In genomic region chr13:65336916-65337315, GRCh38 we compare ENCODE assay signal across 17 cellular contexts.
DNase-seq lines count a peak whose midpoint lies in the region; ATAC-seq and TF ChIP-seq lines count a peak whose summit lies in the region.
"Had no signal": no experiment of that assay in that cellular context is flagged by ENCODE, and none has a peak within 500 bp of the region (broad histone marks: within the 10 kb centered on the region; RNA-seq: fewer than 3 reads in every experiment).

No MANE protein-coding gene starts in this region.

- H3K9me3 Mint-ChIP-seq in activated CD8-positive, alpha-beta T cell treated with anti-CD3 and anti-CD28 coated beads for 36 hours = peaks cover 2% of the 10 kb centered on the region

- WGBS in adrenal gland, 4 donors = 82 to 100% (median 92%) methylated on average over 1 of the region's 1 CpG

- ATAC-seq in activated CD8-positive, alpha-beta T cell treated with anti-CD3 and anti-CD28 coated beads for 36 hours = no peak
- no peak for ATAC-seq in HG02852 (IDR thresholded peaks at IDR 0.05; ENCODE audit: unreplicated experiment)
- ATAC-seq: activated CD8-positive, alpha-beta memory T cell treated with anti-CD3 and anti-CD28 coated beads, Interleukin-2, amount 10 ng/mL, durations not matched to agents 7 days and 5 days had no signal

- DNase-seq in AG09319 (ENCODE audit: extremely low read depth, low read depth) = peak; percentile 0
- peak; percentile 3 for DNase-seq in M059J (ENCODE audit: low read depth)
- peak; percentile 92 for DNase-seq in astrocyte of the cerebellum (ENCODE audit: low read depth)
- peak; percentile 15 for DNase-seq in iPS-NIHi11 (ENCODE audit: low spot score)
- no peak for DNase-seq in activated CD8-positive, alpha-beta T cell treated with anti-CD3 and anti-CD28 coated beads for 36 hours
- no peak for DNase-seq in NCI-H2029 treated with DMSO at 0.1 percent for 48 hours (lab: John Stamatoyannopoulos, UW)
- DNase-seq in adrenal gland = no peak
- DNase-seq: activated CD8-positive, alpha-beta memory T cell treated with anti-CD3 and anti-CD28 coated beads, Interleukin-2, amount 10 ng/mL, durations not matched to agents 7 days and 5 days; activated gamma-delta T cell treated with Interleukin-2 at 50 U/mL for 16 hours; effector CD4-positive, alpha-beta T cell; KG1; naive B cell; NCI-H1694 treated with DMSO at 0.1 percent for 48 hours; substantia nigra; T-helper 2 cell had no signal

- no peaks in the 10 kb centered on the region for H3K4me1 Mint-ChIP-seq in activated CD8-positive, alpha-beta T cell treated with anti-CD3 and anti-CD28 coated beads for 36 hours (ENCODE audit: low read depth)
- H3K4me1 Mint-ChIP-seq: activated CD8-positive, alpha-beta memory T cell treated with anti-CD3 and anti-CD28 coated beads, Interleukin-2, amount 10 ng/mL, durations not matched to agents 7 days and 5 days had no signal

- no peak overlapping the region for H3K27ac ChIP-seq in adrenal gland
- H3K27ac ChIP-seq: BLaER1 had no signal

- no peaks in the 10 kb centered on the region for H3K27me3 ChIP-seq in adrenal gland
- H3K27me3 ChIP-seq: BLaER1 had no signal

- TF ChIP-seq POLR2A in adrenal gland (IDR thresholded peaks at IDR 0.05) = no peak

- no peak overlapping the region for H3K27ac Mint-ChIP-seq in activated CD8-positive, alpha-beta T cell treated with anti-CD3 and anti-CD28 coated beads for 36 hours
- H3K27ac Mint-ChIP-seq: activated CD8-positive, alpha-beta memory T cell treated with anti-CD3 and anti-CD28 coated beads, Interleukin-2, amount 10 ng/mL, durations not matched to agents 7 days and 5 days; naive B cell had no signal

- H3K27me3 Mint-ChIP-seq in activated CD8-positive, alpha-beta T cell treated with anti-CD3 and anti-CD28 coated beads for 36 hours = no peaks in the 10 kb centered on the region
- H3K27me3 Mint-ChIP-seq: activated CD8-positive, alpha-beta memory T cell treated with anti-CD3 and anti-CD28 coated beads, Interleukin-2, amount 10 ng/mL, durations not matched to agents 7 days and 5 days; naive B cell had no signal

- H3K9me3 ChIP-seq in adrenal gland (replicated peaks in 1 of 3) = no peaks in the 10 kb centered on the region
- H3K9me3 ChIP-seq: BLaER1 had no signal

- no peak overlapping the region for H3K4me3 ChIP-seq in astrocyte of the cerebellum (ENCODE audit: low read depth, low read length)
- H3K4me3 ChIP-seq in adrenal gland = no peak overlapping the region
- H3K4me3 ChIP-seq: BLaER1 had no signal

- H3K4me3 Mint-ChIP-seq in activated CD8-positive, alpha-beta T cell treated with anti-CD3 and anti-CD28 coated beads for 36 hours = no peak overlapping the region
- H3K4me3 Mint-ChIP-seq: activated CD8-positive, alpha-beta memory T cell treated with anti-CD3 and anti-CD28 coated beads, Interleukin-2, amount 10 ng/mL, durations not matched to agents 7 days and 5 days; naive B cell had no signal

- in situ Hi-C loops in astrocyte of the cerebellum (cut with HindIII; ENCODE audit: low sequenced_read_pairs) = no loop called here

- no peaks in the 10 kb centered on the region for H3K36me3 Mint-ChIP-seq in activated CD8-positive, alpha-beta T cell treated with anti-CD3 and anti-CD28 coated beads for 36 hours (ENCODE audit: low read depth)
- H3K36me3 Mint-ChIP-seq: activated CD8-positive, alpha-beta memory T cell treated with anti-CD3 and anti-CD28 coated beads, Interleukin-2, amount 10 ng/mL, durations not matched to agents 7 days and 5 days; naive B cell had no signal

- POLR2A ChIA-PET in activated CD8-positive, alpha-beta T cell treated with anti-CD3 and anti-CD28 coated beads for 36 hours (lab: Charles Lee) = no interaction called here

- CTCF ChIA-PET in activated CD8-positive, alpha-beta T cell treated with anti-CD3 and anti-CD28 coated beads for 36 hours (lab: Charles Lee) = no interaction called here

- TF ChIP-seq CTCF in AG09319 (IDR thresholded peaks at IDR 0.05; ENCODE audit: low read depth, low read length) (no peak), astrocyte of the cerebellum (IDR thresholded peaks at IDR 0.05; ENCODE audit: low read depth, low read length, missing control alignments) (no peak), adrenal gland (IDR thresholded peaks at IDR 0.05) (no peak)
- TF ChIP-seq CTCF in activated CD8-positive, alpha-beta T cell treated with anti-CD3 and anti-CD28 coated beads for 36 hours (IDR thresholded peaks at IDR 0.05) = no peak

- intact Hi-C loops in activated CD8-positive, alpha-beta T cell treated with anti-CD3 and anti-CD28 coated beads for 36 hours (cut with micrococcal nuclease) = no loop called here
- intact Hi-C loops in adrenal gland (cut with DNase I) = no loop called here

- no peaks in the 10 kb centered on the region for H3K4me1 ChIP-seq in adrenal gland (replicated peaks in 1 of 2)

- no peaks in the 10 kb centered on the region for H3K36me3 ChIP-seq in adrenal gland (replicated peaks in 1 of 2)
- H3K36me3 ChIP-seq: BLaER1 had no signal

Comparison
In these comparisons a context has a peak if more than half of its experiments do, and no peak if none do; other contexts are left out.
1. DNase-seq: peak in AG09319 (single experiment), M059J (single experiment), astrocyte of the cerebellum (single experiment) and iPS-NIHi11 (single experiment); none in activated CD8-positive, alpha-beta T cell treated with anti-CD3 and anti-CD28 coated beads for 36 hours (single experiment), NCI-H2029 treated with DMSO at 0.1 percent for 48 hours (single experiment) and adrenal gland (0 of 7).